In the genomic region with DNA sequence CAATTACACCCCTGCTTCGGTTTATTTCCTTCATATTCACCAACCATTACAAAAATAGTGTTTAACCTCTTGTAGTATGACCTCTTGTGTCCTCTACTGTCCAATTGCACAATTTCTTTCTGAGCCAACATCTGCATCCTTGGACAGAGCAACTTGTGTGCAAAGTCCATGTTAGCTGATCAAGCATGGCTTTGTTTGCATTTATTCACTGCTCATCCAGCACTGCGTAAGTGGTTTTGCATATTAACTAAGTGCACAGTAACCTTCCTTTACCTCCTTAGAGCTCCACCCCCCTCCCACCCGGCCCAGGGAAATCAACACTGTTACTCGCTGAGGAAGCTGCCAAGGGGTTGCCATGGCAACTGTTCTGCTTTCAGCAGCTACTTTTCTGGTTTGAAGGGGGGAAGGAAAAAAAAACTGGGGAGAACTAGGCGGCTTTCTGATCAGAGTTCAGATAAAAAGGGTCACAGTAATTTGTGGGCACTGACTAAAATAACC, we compare ENCODE assay signal across 1 cellular context.
TF ChIP-seq lines count a peak whose summit lies in the region.

No MANE protein-coding gene starts in this region.

TF ChIP-seq in HepG2, 621 proteins besides CTCF, POLR2A, EP300 and RAD21 (continued from another document and continues in another):
- no peak for TF ChIP-seq CERS6 (CRISPR knock-in tag; IDR thresholded peaks at IDR 0.05)
- TF ChIP-seq REPIN1 (CRISPR knock-in tag; IDR thresholded peaks at IDR 0.05; ENCODE audit: borderline replicate concordance, low read depth): no peak
- TF ChIP-seq ZNF354B (CRISPR knock-in tag; IDR thresholded peaks at IDR 0.05): no peak
- peak; percentile 85 for TF ChIP-seq FOXO1 (CRISPR knock-in tag; IDR thresholded peaks at IDR 0.05)
- TF ChIP-seq HMGA1 (CRISPR knock-in tag; conservative IDR thresholded peaks at IDR 0.05): no peak
- TF ChIP-seq TCF7 (IDR thresholded peaks at IDR 0.05; ENCODE audit: low read depth): peak; percentile 48; the same call in 1 of the 2 replicates
- no peak; the same call in 1 of the 2 replicates for TF ChIP-seq ZBTB7B (CRISPR knock-in tag; IDR thresholded peaks at IDR 0.05)
- TF ChIP-seq, protein P1, sequence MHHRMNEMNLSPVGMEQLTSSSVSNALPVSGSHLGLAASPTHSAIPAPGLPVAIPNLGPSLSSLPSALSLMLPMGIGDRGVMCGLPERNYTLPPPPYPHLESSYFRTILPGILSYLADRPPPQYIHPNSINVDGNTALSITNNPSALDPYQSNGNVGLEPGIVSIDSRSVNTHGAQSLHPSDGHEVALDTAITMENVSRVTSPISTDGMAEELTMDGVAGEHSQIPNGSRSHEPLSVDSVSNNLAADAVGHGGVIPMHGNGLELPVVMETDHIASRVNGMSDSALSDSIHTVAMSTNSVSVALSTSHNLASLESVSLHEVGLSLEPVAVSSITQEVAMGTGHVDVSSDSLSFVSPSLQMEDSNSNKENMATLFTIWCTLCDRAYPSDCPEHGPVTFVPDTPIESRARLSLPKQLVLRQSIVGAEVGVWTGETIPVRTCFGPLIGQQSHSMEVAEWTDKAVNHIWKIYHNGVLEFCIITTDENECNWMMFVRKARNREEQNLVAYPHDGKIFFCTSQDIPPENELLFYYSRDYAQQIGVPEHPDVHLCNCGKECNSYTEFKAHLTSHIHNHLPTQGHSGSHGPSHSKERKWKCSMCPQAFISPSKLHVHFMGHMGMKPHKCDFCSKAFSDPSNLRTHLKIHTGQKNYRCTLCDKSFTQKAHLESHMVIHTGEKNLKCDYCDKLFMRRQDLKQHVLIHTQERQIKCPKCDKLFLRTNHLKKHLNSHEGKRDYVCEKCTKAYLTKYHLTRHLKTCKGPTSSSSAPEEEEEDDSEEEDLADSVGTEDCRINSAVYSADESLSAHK (CRISPR knock-in tag; IDR thresholded peaks at IDR 0.05; ENCODE audit: borderline replicate concordance): no peak
- TF ChIP-seq MEIS2 (CRISPR knock-in tag; IDR thresholded peaks at IDR 0.05): no peak
- no peak for TF ChIP-seq GMEB2 (CRISPR knock-in tag; IDR thresholded peaks at IDR 0.05; ENCODE audit: low read depth)
- peak; percentile 74 for TF ChIP-seq NR2C2 (CRISPR knock-in tag; IDR thresholded peaks at IDR 0.05; ENCODE audit: borderline replicate concordance)
- TF ChIP-seq MAFK (conservative IDR thresholded peaks at IDR 0.05 in 1 of 2, IDR thresholded peaks at IDR 0.05 in 1 of 2; ENCODE audit: low read length in 2 of 2): no peak
- peak; percentile 86 for TF ChIP-seq PAXIP1 (CRISPR knock-in tag; conservative IDR thresholded peaks at IDR 0.05)
- no peak for TF ChIP-seq TP53 (CRISPR knock-in tag; conservative IDR thresholded peaks at IDR 0.05)
- TF ChIP-seq THAP7 (CRISPR knock-in tag; IDR thresholded peaks at IDR 0.05): no peak
- no peak for TF ChIP-seq YY1 (IDR thresholded peaks at IDR 0.05; ENCODE audit: insufficient read depth, insufficient replicate concordance, low read depth, low read length)
- no peak for TF ChIP-seq ZNF572 (CRISPR knock-in tag; IDR thresholded peaks at IDR 0.05)
- TF ChIP-seq ZNF567 (CRISPR knock-in tag; IDR thresholded peaks at IDR 0.05; ENCODE audit: borderline replicate concordance): no peak
- no peak for TF ChIP-seq ZNF781 (CRISPR knock-in tag; IDR thresholded peaks at IDR 0.05; ENCODE audit: borderline replicate concordance, not compliant biosample characterization)
- peak; percentile 87 for TF ChIP-seq NCOA2 (CRISPR knock-in tag; IDR thresholded peaks at IDR 0.05)
- no peak for TF ChIP-seq ZNF678 (CRISPR knock-in tag; IDR thresholded peaks at IDR 0.05)
- no peak for TF ChIP-seq ZNF674 (CRISPR knock-in tag; IDR thresholded peaks at IDR 0.05; ENCODE audit: low read depth)
- TF ChIP-seq ZNF3 (CRISPR knock-in tag; IDR thresholded peaks at IDR 0.05): no peak
- TF ChIP-seq GABPA (IDR thresholded peaks at IDR 0.05; ENCODE audit: low read depth, low read length): no peak
- TF ChIP-seq GABPA (CRISPR knock-in tag; IDR thresholded peaks at IDR 0.05; ENCODE audit: low read depth): peak; percentile 24
- no peak for TF ChIP-seq ZNF256 (CRISPR knock-in tag; conservative IDR thresholded peaks at IDR 0.05)
- TF ChIP-seq ZFAT (CRISPR knock-in tag; conservative IDR thresholded peaks at IDR 0.05): no peak
- no peak for TF ChIP-seq MXD4 (CRISPR knock-in tag; IDR thresholded peaks at IDR 0.05)
- TF ChIP-seq, protein P2, sequence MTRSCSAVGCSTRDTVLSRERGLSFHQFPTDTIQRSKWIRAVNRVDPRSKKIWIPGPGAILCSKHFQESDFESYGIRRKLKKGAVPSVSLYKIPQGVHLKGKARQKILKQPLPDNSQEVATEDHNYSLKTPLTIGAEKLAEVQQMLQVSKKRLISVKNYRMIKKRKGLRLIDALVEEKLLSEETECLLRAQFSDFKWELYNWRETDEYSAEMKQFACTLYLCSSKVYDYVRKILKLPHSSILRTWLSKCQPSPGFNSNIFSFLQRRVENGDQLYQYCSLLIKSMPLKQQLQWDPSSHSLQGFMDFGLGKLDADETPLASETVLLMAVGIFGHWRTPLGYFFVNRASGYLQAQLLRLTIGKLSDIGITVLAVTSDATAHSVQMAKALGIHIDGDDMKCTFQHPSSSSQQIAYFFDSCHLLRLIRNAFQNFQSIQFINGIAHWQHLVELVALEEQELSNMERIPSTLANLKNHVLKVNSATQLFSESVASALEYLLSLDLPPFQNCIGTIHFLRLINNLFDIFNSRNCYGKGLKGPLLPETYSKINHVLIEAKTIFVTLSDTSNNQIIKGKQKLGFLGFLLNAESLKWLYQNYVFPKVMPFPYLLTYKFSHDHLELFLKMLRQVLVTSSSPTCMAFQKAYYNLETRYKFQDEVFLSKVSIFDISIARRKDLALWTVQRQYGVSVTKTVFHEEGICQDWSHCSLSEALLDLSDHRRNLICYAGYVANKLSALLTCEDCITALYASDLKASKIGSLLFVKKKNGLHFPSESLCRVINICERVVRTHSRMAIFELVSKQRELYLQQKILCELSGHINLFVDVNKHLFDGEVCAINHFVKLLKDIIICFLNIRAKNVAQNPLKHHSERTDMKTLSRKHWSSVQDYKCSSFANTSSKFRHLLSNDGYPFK (CRISPR knock-in tag; IDR thresholded peaks at IDR 0.05; ENCODE audit: borderline replicate concordance): no peak
- no peak for TF ChIP-seq ATAD3A (CRISPR knock-in tag; IDR thresholded peaks at IDR 0.05)
- TF ChIP-seq MED1 (CRISPR knock-in tag; IDR thresholded peaks at IDR 0.05): peak; percentile 85
- 0 out of 2 replicates have a peak, but pooled peaks have one; percentile 51 for TF ChIP-seq TARDBP (CRISPR knock-in tag; IDR thresholded peaks at IDR 0.05)
- no peak for TF ChIP-seq ZNF138 (CRISPR knock-in tag; IDR thresholded peaks at IDR 0.05; ENCODE audit: low read depth)
- no peak for TF ChIP-seq MTF1 (CRISPR knock-in tag; IDR thresholded peaks at IDR 0.05)
- TF ChIP-seq ARNT2 (CRISPR knock-in tag; IDR thresholded peaks at IDR 0.05; ENCODE audit: low read depth): 0 out of 2 replicates have a peak, but pooled peaks have one; percentile 46
- no peak for TF ChIP-seq ZNF766 (CRISPR knock-in tag; IDR thresholded peaks at IDR 0.05; ENCODE audit: borderline replicate concordance)
- TF ChIP-seq ZNF660 (CRISPR knock-in tag; IDR thresholded peaks at IDR 0.05; ENCODE audit: borderline replicate concordance, low read depth): no peak
- TF ChIP-seq MEIS1 (CRISPR knock-in tag; IDR thresholded peaks at IDR 0.05; ENCODE audit: borderline replicate concordance): no peak
- TF ChIP-seq, protein P3, sequence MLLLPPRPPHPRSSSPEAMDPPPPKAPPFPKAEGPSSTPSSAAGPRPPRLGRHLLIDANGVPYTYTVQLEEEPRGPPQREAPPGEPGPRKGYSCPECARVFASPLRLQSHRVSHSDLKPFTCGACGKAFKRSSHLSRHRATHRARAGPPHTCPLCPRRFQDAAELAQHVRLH (CRISPR knock-in tag; IDR thresholded peaks at IDR 0.05; ENCODE audit: borderline replicate concordance, low read depth): no peak
- TF ChIP-seq CREB3 (CRISPR knock-in tag; IDR thresholded peaks at IDR 0.05): no peak
- no peak; the same call in 1 of the 2 replicates for TF ChIP-seq YEATS4 (CRISPR knock-in tag; IDR thresholded peaks at IDR 0.05; ENCODE audit: borderline replicate concordance)
- TF ChIP-seq SMAD3 (CRISPR knock-in tag; IDR thresholded peaks at IDR 0.05): peak; percentile 48; the same call in 1 of the 2 replicates
- peak; percentile 70; the same call in 1 of the 2 replicates for TF ChIP-seq ISL2 (CRISPR knock-in tag; IDR thresholded peaks at IDR 0.05)
- no peak for TF ChIP-seq ETV6 (CRISPR knock-in tag; conservative IDR thresholded peaks at IDR 0.05)
- TF ChIP-seq NFKBIZ (CRISPR knock-in tag; IDR thresholded peaks at IDR 0.05): peak; percentile 58; the same call in 1 of the 2 replicates
- TF ChIP-seq, protein P4, sequence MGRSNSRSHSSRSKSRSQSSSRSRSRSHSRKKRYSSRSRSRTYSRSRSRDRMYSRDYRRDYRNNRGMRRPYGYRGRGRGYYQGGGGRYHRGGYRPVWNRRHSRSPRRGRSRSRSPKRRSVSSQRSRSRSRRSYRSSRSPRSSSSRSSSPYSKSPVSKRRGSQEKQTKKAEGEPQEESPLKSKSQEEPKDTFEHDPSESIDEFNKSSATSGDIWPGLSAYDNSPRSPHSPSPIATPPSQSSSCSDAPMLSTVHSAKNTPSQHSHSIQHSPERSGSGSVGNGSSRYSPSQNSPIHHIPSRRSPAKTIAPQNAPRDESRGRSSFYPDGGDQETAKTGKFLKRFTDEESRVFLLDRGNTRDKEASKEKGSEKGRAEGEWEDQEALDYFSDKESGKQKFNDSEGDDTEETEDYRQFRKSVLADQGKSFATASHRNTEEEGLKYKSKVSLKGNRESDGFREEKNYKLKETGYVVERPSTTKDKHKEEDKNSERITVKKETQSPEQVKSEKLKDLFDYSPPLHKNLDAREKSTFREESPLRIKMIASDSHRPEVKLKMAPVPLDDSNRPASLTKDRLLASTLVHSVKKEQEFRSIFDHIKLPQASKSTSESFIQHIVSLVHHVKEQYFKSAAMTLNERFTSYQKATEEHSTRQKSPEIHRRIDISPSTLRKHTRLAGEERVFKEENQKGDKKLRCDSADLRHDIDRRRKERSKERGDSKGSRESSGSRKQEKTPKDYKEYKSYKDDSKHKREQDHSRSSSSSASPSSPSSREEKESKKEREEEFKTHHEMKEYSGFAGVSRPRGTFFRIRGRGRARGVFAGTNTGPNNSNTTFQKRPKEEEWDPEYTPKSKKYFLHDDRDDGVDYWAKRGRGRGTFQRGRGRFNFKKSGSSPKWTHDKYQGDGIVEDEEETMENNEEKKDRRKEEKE (IDR thresholded peaks at IDR 0.05): no peak
- no peak for TF ChIP-seq ZFP1 (CRISPR knock-in tag; IDR thresholded peaks at IDR 0.05)
